2 cellular contexts compared by ENCODE assay signal in genomic region chr4:138487217-138487616, GRCh38.
A peak's percentile ranks its signal among the peaks of the same experiment; 100 is the strongest.
TF ChIP-seq lines count a peak whose summit lies in the region.

No MANE protein-coding gene starts in this region.

TF ChIP-seq in GM23338, 12 proteins besides CTCF, POLR2A, EP300 and RAD21:
- TF ChIP-seq, protein P1, sequence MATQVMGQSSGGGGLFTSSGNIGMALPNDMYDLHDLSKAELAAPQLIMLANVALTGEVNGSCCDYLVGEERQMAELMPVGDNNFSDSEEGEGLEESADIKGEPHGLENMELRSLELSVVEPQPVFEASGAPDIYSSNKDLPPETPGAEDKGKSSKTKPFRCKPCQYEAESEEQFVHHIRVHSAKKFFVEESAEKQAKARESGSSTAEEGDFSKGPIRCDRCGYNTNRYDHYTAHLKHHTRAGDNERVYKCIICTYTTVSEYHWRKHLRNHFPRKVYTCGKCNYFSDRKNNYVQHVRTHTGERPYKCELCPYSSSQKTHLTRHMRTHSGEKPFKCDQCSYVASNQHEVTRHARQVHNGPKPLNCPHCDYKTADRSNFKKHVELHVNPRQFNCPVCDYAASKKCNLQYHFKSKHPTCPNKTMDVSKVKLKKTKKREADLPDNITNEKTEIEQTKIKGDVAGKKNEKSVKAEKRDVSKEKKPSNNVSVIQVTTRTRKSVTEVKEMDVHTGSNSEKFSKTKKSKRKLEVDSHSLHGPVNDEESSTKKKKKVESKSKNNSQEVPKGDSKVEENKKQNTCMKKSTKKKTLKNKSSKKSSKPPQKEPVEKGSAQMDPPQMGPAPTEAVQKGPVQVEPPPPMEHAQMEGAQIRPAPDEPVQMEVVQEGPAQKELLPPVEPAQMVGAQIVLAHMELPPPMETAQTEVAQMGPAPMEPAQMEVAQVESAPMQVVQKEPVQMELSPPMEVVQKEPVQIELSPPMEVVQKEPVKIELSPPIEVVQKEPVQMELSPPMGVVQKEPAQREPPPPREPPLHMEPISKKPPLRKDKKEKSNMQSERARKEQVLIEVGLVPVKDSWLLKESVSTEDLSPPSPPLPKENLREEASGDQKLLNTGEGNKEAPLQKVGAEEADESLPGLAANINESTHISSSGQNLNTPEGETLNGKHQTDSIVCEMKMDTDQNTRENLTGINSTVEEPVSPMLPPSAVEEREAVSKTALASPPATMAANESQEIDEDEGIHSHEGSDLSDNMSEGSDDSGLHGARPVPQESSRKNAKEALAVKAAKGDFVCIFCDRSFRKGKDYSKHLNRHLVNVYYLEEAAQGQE (IDR thresholded peaks at IDR 0.05; ENCODE audit: unreplicated experiment) = no peak
- TF ChIP-seq ZNF114 (CRISPR knock-in tag; IDR thresholded peaks at IDR 0.05) = no peak
- TF ChIP-seq POLR2AphosphoS5 (IDR thresholded peaks at IDR 0.05; ENCODE audit: low read depth) = no peak
- TF ChIP-seq EZH2 (IDR thresholded peaks at IDR 0.05; ENCODE audit: low read depth, unreplicated experiment) = no peak
- TF ChIP-seq CREB1 (CRISPR knock-in tag; IDR thresholded peaks at IDR 0.05; ENCODE audit: low read depth) = no peak
- TF ChIP-seq STAT1 (IDR thresholded peaks at IDR 0.05; ENCODE audit: unreplicated experiment) = no peak
- TF ChIP-seq ZNF331 (CRISPR knock-in tag; IDR thresholded peaks at IDR 0.05; ENCODE audit: low read depth) = no peak
- TF ChIP-seq ZNF462 (CRISPR knock-in tag; IDR thresholded peaks at IDR 0.05) = no peak
- TF ChIP-seq JUNB (IDR thresholded peaks at IDR 0.05; ENCODE audit: unreplicated experiment) = no peak
- TF ChIP-seq ETS1 (IDR thresholded peaks at IDR 0.05) = no peak
- TF ChIP-seq NANOG (IDR thresholded peaks at IDR 0.05; ENCODE audit: borderline replicate concordance) = no peak
- no peak for TF ChIP-seq EZH2phosphoT487 (IDR thresholded peaks at IDR 0.05; ENCODE audit: unreplicated experiment)

TF ChIP-seq in H1, 55 proteins besides CTCF, POLR2A, EP300 and RAD21 (continued from another document):
- TF ChIP-seq, protein P2, sequence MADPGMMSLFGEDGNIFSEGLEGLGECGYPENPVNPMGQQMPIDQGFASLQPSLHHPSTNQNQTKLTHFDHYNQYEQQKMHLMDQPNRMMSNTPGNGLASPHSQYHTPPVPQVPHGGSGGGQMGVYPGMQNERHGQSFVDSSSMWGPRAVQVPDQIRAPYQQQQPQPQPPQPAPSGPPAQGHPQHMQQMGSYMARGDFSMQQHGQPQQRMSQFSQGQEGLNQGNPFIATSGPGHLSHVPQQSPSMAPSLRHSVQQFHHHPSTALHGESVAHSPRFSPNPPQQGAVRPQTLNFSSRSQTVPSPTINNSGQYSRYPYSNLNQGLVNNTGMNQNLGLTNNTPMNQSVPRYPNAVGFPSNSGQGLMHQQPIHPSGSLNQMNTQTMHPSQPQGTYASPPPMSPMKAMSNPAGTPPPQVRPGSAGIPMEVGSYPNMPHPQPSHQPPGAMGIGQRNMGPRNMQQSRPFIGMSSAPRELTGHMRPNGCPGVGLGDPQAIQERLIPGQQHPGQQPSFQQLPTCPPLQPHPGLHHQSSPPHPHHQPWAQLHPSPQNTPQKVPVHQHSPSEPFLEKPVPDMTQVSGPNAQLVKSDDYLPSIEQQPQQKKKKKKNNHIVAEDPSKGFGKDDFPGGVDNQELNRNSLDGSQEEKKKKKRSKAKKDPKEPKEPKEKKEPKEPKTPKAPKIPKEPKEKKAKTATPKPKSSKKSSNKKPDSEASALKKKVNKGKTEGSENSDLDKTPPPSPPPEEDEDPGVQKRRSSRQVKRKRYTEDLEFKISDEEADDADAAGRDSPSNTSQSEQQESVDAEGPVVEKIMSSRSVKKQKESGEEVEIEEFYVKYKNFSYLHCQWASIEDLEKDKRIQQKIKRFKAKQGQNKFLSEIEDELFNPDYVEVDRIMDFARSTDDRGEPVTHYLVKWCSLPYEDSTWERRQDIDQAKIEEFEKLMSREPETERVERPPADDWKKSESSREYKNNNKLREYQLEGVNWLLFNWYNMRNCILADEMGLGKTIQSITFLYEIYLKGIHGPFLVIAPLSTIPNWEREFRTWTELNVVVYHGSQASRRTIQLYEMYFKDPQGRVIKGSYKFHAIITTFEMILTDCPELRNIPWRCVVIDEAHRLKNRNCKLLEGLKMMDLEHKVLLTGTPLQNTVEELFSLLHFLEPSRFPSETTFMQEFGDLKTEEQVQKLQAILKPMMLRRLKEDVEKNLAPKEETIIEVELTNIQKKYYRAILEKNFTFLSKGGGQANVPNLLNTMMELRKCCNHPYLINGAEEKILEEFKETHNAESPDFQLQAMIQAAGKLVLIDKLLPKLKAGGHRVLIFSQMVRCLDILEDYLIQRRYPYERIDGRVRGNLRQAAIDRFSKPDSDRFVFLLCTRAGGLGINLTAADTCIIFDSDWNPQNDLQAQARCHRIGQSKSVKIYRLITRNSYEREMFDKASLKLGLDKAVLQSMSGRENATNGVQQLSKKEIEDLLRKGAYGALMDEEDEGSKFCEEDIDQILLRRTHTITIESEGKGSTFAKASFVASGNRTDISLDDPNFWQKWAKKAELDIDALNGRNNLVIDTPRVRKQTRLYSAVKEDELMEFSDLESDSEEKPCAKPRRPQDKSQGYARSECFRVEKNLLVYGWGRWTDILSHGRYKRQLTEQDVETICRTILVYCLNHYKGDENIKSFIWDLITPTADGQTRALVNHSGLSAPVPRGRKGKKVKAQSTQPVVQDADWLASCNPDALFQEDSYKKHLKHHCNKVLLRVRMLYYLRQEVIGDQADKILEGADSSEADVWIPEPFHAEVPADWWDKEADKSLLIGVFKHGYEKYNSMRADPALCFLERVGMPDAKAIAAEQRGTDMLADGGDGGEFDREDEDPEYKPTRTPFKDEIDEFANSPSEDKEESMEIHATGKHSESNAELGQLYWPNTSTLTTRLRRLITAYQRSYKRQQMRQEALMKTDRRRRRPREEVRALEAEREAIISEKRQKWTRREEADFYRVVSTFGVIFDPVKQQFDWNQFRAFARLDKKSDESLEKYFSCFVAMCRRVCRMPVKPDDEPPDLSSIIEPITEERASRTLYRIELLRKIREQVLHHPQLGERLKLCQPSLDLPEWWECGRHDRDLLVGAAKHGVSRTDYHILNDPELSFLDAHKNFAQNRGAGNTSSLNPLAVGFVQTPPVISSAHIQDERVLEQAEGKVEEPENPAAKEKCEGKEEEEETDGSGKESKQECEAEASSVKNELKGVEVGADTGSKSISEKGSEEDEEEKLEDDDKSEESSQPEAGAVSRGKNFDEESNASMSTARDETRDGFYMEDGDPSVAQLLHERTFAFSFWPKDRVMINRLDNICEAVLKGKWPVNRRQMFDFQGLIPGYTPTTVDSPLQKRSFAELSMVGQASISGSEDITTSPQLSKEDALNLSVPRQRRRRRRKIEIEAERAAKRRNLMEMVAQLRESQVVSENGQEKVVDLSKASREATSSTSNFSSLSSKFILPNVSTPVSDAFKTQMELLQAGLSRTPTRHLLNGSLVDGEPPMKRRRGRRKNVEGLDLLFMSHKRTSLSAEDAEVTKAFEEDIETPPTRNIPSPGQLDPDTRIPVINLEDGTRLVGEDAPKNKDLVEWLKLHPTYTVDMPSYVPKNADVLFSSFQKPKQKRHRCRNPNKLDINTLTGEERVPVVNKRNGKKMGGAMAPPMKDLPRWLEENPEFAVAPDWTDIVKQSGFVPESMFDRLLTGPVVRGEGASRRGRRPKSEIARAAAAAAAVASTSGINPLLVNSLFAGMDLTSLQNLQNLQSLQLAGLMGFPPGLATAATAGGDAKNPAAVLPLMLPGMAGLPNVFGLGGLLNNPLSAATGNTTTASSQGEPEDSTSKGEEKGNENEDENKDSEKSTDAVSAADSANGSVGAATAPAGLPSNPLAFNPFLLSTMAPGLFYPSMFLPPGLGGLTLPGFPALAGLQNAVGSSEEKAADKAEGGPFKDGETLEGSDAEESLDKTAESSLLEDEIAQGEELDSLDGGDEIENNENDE (IDR thresholded peaks at IDR 0.05; ENCODE audit: insufficient replicate concordance, low read length) = peak; percentile 61
